Comparison of ENCODE assay signal across 11 cellular contexts in genomic region chr11:16632295-16633200, GRCh38.
DNase-seq lines count a peak whose midpoint lies in the region; ATAC-seq and TF ChIP-seq lines count a peak whose summit lies in the region.
"Had no signal": no experiment of that assay in that cellular context is flagged by ENCODE, and none has a peak within 500 bp of the region (broad histone marks: within the 10 kb centered on the region; RNA-seq: fewer than 3 reads in every experiment).

No MANE protein-coding gene starts in this region.

- TF ChIP-seq CTCF in HFF-Myc (IDR thresholded peaks at IDR 0.05; ENCODE audit: low read depth, low read length, missing control alignments): peak; percentile 21
- TF ChIP-seq CTCF in natural killer cell (IDR thresholded peaks at IDR 0.05): no peak

- H3K4me3 Mint-ChIP-seq in natural killer cell: no peak overlapping the region
- H3K4me3 Mint-ChIP-seq in T-helper 2 cell treated with Interferon-gamma antibody and Interleukin-4, amounts not matched to agents 5 μg/mL and 100 μg/mL, for 36 hours: no peak overlapping the region
- H3K4me3 Mint-ChIP-seq: effector memory CD8-positive, alpha-beta T cell; T-cell had no signal

- no peak overlapping the region for H3K27ac Mint-ChIP-seq in natural killer cell
- H3K27ac Mint-ChIP-seq in T-helper 2 cell treated with Interferon-gamma antibody and Interleukin-4, amounts not matched to agents 5 μg/mL and 100 μg/mL, for 36 hours: no peak overlapping the region
- H3K27ac Mint-ChIP-seq: effector memory CD8-positive, alpha-beta T cell; T-cell had no signal

- H3K36me3 Mint-ChIP-seq in natural killer cell: no peaks in the 10 kb centered on the region
- no peaks in the 10 kb centered on the region for H3K36me3 Mint-ChIP-seq in T-helper 2 cell treated with Interferon-gamma antibody and Interleukin-4, amounts not matched to agents 5 μg/mL and 100 μg/mL, for 36 hours (ENCODE audit: low read depth)
- H3K36me3 Mint-ChIP-seq: T-cell had no signal

- H3K9me3 Mint-ChIP-seq in natural killer cell: peaks cover 5 to 7% of the 10 kb centered on the region in 2 donors
- peaks cover 3% of the 10 kb centered on the region for H3K9me3 Mint-ChIP-seq in T-helper 2 cell treated with Interferon-gamma antibody and Interleukin-4, amounts not matched to agents 5 μg/mL and 100 μg/mL, for 36 hours

- no peak for ATAC-seq in natural killer cell
- ATAC-seq: effector memory CD8-positive, alpha-beta T cell; T-cell had no signal

- peaks cover 0 to 8% of the 10 kb centered on the region in 2 donors for H3K27me3 Mint-ChIP-seq in natural killer cell (ENCODE audit: low read depth in 2 of 2)
- no peaks in the 10 kb centered on the region for H3K27me3 Mint-ChIP-seq in T-helper 2 cell treated with Interferon-gamma antibody and Interleukin-4, amounts not matched to agents 5 μg/mL and 100 μg/mL, for 36 hours (ENCODE audit: low read depth)

- DNase-seq in EH (ENCODE audit: low read depth) (peak; percentile 29), HFF-Myc (ENCODE audit: extremely low read depth, low read depth) (no peak), RKO (ENCODE audit: low spot score) (peak; percentile 45), iPS-NIHi11 (ENCODE audit: low spot score) (peak; percentile 13), ureter (ENCODE audit: low spot score) (no peak), natural killer cell (no peak)
- DNase-seq in activated CD4-positive, alpha-beta T cell treated with anti-CD3 and anti-CD28 coated beads, Interleukin-2, amount 50 U/mL, for 4 hours: no peak
- no peak for DNase-seq in T-helper 2 cell treated with Interferon-gamma antibody and Interleukin-4, amounts not matched to agents 5 μg/mL and 100 μg/mL, for 36 hours (ENCODE audit: low spot score)
- DNase-seq: effector memory CD8-positive, alpha-beta T cell; T-cell had no signal

- no peaks in the 10 kb centered on the region for H3K4me1 Mint-ChIP-seq in natural killer cell
- no peaks in the 10 kb centered on the region for H3K4me1 Mint-ChIP-seq in T-helper 2 cell treated with Interferon-gamma antibody and Interleukin-4, amounts not matched to agents 5 μg/mL and 100 μg/mL, for 36 hours (ENCODE audit: low read depth)
- H3K4me1 Mint-ChIP-seq: T-cell had no signal

- intact Hi-C loops in natural killer cell (cut with micrococcal nuclease): no loop called here

- no peak overlapping the region for H3K4me3 ChIP-seq in HFF-Myc (replicated peaks; ENCODE audit: low read depth, low read length)
- H3K4me3 ChIP-seq: skin epidermis had no signal

Comparison
In these comparisons a context has a peak if more than half of its experiments do, and no peak if none do; other contexts are left out.
1. DNase-seq: peak in EH (single experiment), RKO (single experiment) and iPS-NIHi11 (single experiment); none in HFF-Myc (single experiment), activated CD4-positive, alpha-beta T cell treated with anti-CD3 and anti-CD28 coated beads, Interleukin-2, amount 50 U/mL, for 4 hours (0 of 2), ureter (single experiment), natural killer cell (single experiment) and T-helper 2 cell treated with Interferon-gamma antibody and Interleukin-4, amounts not matched to agents 5 μg/mL and 100 μg/mL, for 36 hours (single experiment).